In genomic region chr3:46648096-46648495, GRCh38 we compare ENCODE assay signal across 1 cellular context.
"Had no signal": no experiment of that assay in that cellular context is flagged by ENCODE, and none has a peak within 500 bp of the region (broad histone marks: within the 10 kb centered on the region; RNA-seq: fewer than 3 reads in every experiment).

No MANE protein-coding gene starts in this region.

- H3K36me3 ChIP-seq: MG63 had no signal

- H3K4me3 ChIP-seq: MG63 had no signal
